Comparison of ENCODE assay signal across 21 cellular contexts in genomic region chr2:238919307-238919706, GRCh38.
"Had no signal": no experiment of that assay in that cellular context is flagged by ENCODE, and none has a peak within 500 bp of the region (broad histone marks: within the 10 kb centered on the region; RNA-seq: fewer than 3 reads in every experiment).

No MANE protein-coding gene starts in this region.

- H3K27ac ChIP-seq: colonic mucosa, hepatocyte, psoas muscle, suprapubic skin, thyroid gland, upper lobe of left lung, vagina had no signal

- H3K27me3 ChIP-seq: colonic mucosa, hepatocyte, thyroid gland, upper lobe of left lung, vagina had no signal

- H3K36me3 Mint-ChIP-seq: naive thymus-derived CD4-positive, alpha-beta T cell; stimulated activated effector memory CD8-positive, alpha-beta T cell treated with anti-CD3 and anti-CD28 coated beads, Interleukin-12 subunit alpha, Interleukin-12 subunit beta, amount 100 ng/mL, for 72 hours had no signal

- H3K4me2 ChIP-seq: hepatocyte had no signal

- H3K9me3 Mint-ChIP-seq: naive thymus-derived CD4-positive, alpha-beta T cell; stimulated activated effector memory CD8-positive, alpha-beta T cell treated with anti-CD3 and anti-CD28 coated beads, Interleukin-12 subunit alpha, Interleukin-12 subunit beta, amount 100 ng/mL, for 72 hours had no signal

- DNase-seq: colonic mucosa; effector CD4-positive, alpha-beta T cell; endodermal cell; erythroblast; foreskin melanocyte; left colon; left ventricle myocardium superior; mesendoderm; naive thymus-derived CD4-positive, alpha-beta T cell; nephron progenitor cell; psoas muscle; small intestine; stimulated activated CD4-positive, alpha-beta T cell treated with anti-CD3 and anti-CD28 coated beads, Interleukin-2, amount 100 ng/mL, for 48 hours; stimulated activated naive CD8-positive, alpha-beta T cell treated with anti-CD3 and anti-CD28 coated beads, Interleukin-15, Interleukin-2, amounts not matched to agents 100 U/mL and 50 U/mL, for 24 hours; thyroid gland had no signal

- H3K9me3 ChIP-seq: colonic mucosa, psoas muscle, suprapubic skin, thyroid gland, upper lobe of left lung, vagina had no signal

- H2AFZ ChIP-seq: hepatocyte had no signal

- H3K4me1 ChIP-seq: colonic mucosa, psoas muscle, suprapubic skin, thyroid gland, upper lobe of left lung, vagina had no signal

- H3K27ac Mint-ChIP-seq: endodermal cell; naive thymus-derived CD4-positive, alpha-beta T cell; nephron progenitor cell; stimulated activated effector memory CD8-positive, alpha-beta T cell treated with anti-CD3 and anti-CD28 coated beads, Interleukin-12 subunit alpha, Interleukin-12 subunit beta, amount 100 ng/mL, for 72 hours had no signal

- H3K36me3 ChIP-seq: colonic mucosa, suprapubic skin, thyroid gland, upper lobe of left lung, vagina had no signal

- H3K4me1 Mint-ChIP-seq: naive thymus-derived CD4-positive, alpha-beta T cell; stimulated activated effector memory CD8-positive, alpha-beta T cell treated with anti-CD3 and anti-CD28 coated beads, Interleukin-12 subunit alpha, Interleukin-12 subunit beta, amount 100 ng/mL, for 72 hours had no signal

- H3K79me2 ChIP-seq: hepatocyte had no signal

- H3K4me3 ChIP-seq: colonic mucosa, hepatocyte, lung, psoas muscle, suprapubic skin, thyroid gland, upper lobe of left lung, vagina had no signal

- H3K4me3 Mint-ChIP-seq: endodermal cell; naive thymus-derived CD4-positive, alpha-beta T cell; nephron progenitor cell; stimulated activated effector memory CD8-positive, alpha-beta T cell treated with anti-CD3 and anti-CD28 coated beads, Interleukin-12 subunit alpha, Interleukin-12 subunit beta, amount 100 ng/mL, for 72 hours had no signal

- ATAC-seq: left colon; left ventricle myocardium superior; naive thymus-derived CD4-positive, alpha-beta T cell; psoas muscle; stimulated activated effector memory CD8-positive, alpha-beta T cell treated with anti-CD3 and anti-CD28 coated beads, Interleukin-12 subunit alpha, Interleukin-12 subunit beta, amount 100 ng/mL, for 72 hours; stimulated activated naive CD8-positive, alpha-beta T cell treated with anti-CD3 and anti-CD28 coated beads, Interleukin-15, Interleukin-2, amounts not matched to agents 100 U/mL and 50 U/mL, for 24 hours had no signal
